ENCODE assay signal across 11 cellular contexts in the genomic region with DNA sequence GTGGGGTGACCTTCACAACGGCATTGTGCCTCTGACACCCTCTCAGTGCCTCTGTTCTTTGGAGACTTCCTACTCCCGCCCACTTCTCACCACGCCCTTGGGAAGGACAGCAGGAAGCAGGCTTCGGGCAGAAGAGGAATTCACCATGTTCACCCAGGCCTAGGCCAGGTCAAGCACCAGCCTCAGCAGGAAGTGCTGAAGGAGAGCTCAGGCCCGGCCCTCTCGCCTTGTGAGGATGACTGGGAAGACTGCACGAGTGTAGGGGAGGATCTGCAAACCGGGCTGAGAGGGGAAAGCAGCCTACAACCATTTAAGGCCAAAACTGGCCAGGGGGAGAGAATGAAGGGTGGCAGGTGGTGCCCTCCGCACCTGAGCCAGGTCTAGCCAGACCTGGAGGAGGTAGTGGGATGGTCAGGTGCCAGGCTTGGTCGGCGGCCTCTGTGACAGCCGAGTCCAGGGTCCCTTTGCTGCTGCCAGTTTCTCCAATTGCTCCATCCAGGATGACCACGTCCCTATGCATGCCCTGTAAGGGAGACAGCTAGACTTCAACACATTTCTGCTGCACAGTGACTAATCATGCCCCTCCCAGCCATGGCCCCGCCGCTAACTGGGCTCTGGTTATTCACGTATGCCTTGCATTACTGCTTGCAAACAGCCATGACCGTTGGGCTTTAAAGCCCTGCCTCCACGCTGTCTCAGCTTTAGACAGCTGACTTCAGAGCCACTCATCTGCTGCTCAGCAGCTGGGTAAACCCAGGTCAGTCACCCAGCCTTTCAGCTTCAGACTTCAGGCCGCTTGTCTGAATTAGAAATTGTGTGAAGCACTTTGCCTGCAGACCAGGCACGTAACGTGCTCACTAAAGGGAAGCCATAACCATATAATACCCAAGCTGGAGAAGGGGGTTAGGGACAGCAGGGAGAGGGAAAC. TPM values are rescaled to one million over a fixed set of nuclear protein-coding genes. Genes with fewer than 3 reads are reported as not detected.
DNase-seq lines count a peak whose midpoint lies in the region; ATAC-seq, FAIRE-seq and TF ChIP-seq lines count a peak whose summit lies in the region.
"Had no signal": no experiment of that assay in that cellular context is flagged by ENCODE, and none has a peak within 500 bp of the region (broad histone marks: within the 10 kb centered on the region; RNA-seq: fewer than 3 reads in every experiment).

No MANE protein-coding gene starts in this region.

- TF ChIP-seq CTCF in 22Rv1 (IDR thresholded peaks at IDR 0.05) = no peak
- TF ChIP-seq CTCF in RWPE2 (IDR thresholded peaks at IDR 0.05; ENCODE audit: poor library complexity, severe bottlenecking) = no peak
- TF ChIP-seq CTCF in fibroblast of villous mesenchyme (IDR thresholded peaks at IDR 0.05; ENCODE audit: insufficient read depth, low read depth, low read length) = no peak
- TF ChIP-seq CTCF in left ventricle myocardium inferior (IDR thresholded peaks at IDR 0.05; ENCODE audit: borderline replicate concordance) = no peak

- peak; percentile 24 for FAIRE-seq in GM12892 (lab: Jason Lieb, UNC)
- FAIRE-seq: endothelial cell of umbilical vein had no signal

- H3K9me3 ChIP-seq in RWPE2 (ENCODE audit: severe bottlenecking) (no peaks in the 10 kb centered on the region), left ventricle myocardium inferior (replicated peaks) (no peaks in the 10 kb centered on the region)
- H3K9me3 ChIP-seq: right atrium auricular region, testis had no signal

- H3K4me1 ChIP-seq in RWPE2 (ENCODE audit: insufficient read depth, poor library complexity, severe bottlenecking) (peaks cover 3% of the 10 kb centered on the region), left ventricle myocardium inferior (peaks cover 6% of the 10 kb centered on the region)
- H3K4me1 ChIP-seq: right atrium auricular region, testis had no signal

- DNase-seq in GM12892 (ENCODE audit: insufficient read length) = no peak
- DNase-seq in RWPE2 (ENCODE audit: low spot score) = no peak
- DNase-seq in fibroblast of villous mesenchyme (ENCODE audit: low read depth) = peak; percentile 64
- DNase-seq in NCI-H2171 (lab: John Stamatoyannopoulos, UW) = no peak
- DNase-seq in left ventricle myocardium inferior = no peak
- DNase-seq: testis had no signal

- H3K27ac ChIP-seq in 22Rv1 = peak overlapping the region; percentile 29; the same call in 1 of the 2 replicates
- H3K27ac ChIP-seq in RWPE2 (ENCODE audit: poor library complexity, severe bottlenecking) = peak overlapping the region; percentile 11
- H3K27ac ChIP-seq in left ventricle myocardium inferior (replicated peaks) = no peak overlapping the region
- H3K27ac ChIP-seq: right atrium auricular region, testis had no signal

- H3K36me3 ChIP-seq in RWPE2 (ENCODE audit: low read depth) (peaks cover 45% of the 10 kb centered on the region), left ventricle myocardium inferior (peaks cover 46% of the 10 kb centered on the region)

- intact Hi-C loops in left ventricle myocardium inferior (cut with micrococcal nuclease) = no loop called here

- ATAC-seq in RWPE2 (ENCODE audit: low read depth) = peak; percentile 72
- ATAC-seq in HG03025 (IDR thresholded peaks at IDR 0.05; ENCODE audit: low FRiP score, unreplicated experiment) = no peak
- no peak for ATAC-seq in GM21423 (IDR thresholded peaks at IDR 0.05; ENCODE audit: unreplicated experiment)

- H3K4me3 ChIP-seq in RWPE2 (ENCODE audit: severe bottlenecking) (no peak overlapping the region), fibroblast of villous mesenchyme (ENCODE audit: low read depth, low read length) (no peak overlapping the region), left ventricle myocardium inferior (no peak overlapping the region)
- H3K4me3 ChIP-seq: right atrium auricular region, testis had no signal

- H3K27me3 ChIP-seq in RWPE2 (ENCODE audit: insufficient read depth, poor library complexity, severe bottlenecking) = no peaks in the 10 kb centered on the region
- H3K27me3 ChIP-seq in left ventricle myocardium inferior (ENCODE audit: low read depth) = no peaks in the 10 kb centered on the region
- H3K27me3 ChIP-seq: right atrium auricular region, testis had no signal

- TF ChIP-seq POLR2A in GM12892 (IDR thresholded peaks at IDR 0.05; ENCODE audit: low read depth, low read length) = no peak; the same call in 1 of the 2 replicates

RNA-seq across cellular contexts. Expression of a gene that starts 8.9 kb away (rescaled TPM):
- polyA plus RNA-seq in GM12892 (2012; ENCODE audit: missing spikeins) = 40.4 TPM
- 21.9 and 26.3 TPM in 2 replicates for total RNA-seq in fibroblast of villous mesenchyme
- total RNA-seq in left ventricle myocardium inferior = 10.0 TPM

RNA-seq across cellular contexts. Expression of a gene that starts 9.2 kb away (rescaled TPM):
- polyA plus RNA-seq in GM12892 (2012; ENCODE audit: missing spikeins) = 16.1 TPM
- total RNA-seq in fibroblast of villous mesenchyme (65.7 and 90.2 TPM in 2 replicates), left ventricle myocardium inferior (27.6 TPM)

RNA-seq across cellular contexts. Expression of a gene that starts 28.1 kb away (rescaled TPM):
- 0.30 TPM for polyA plus RNA-seq in GM12892 (2012; ENCODE audit: missing spikeins)
- 0.43 and 1.3 TPM in 2 replicates for total RNA-seq in fibroblast of villous mesenchyme
- total RNA-seq in left ventricle myocardium inferior = 0.14 TPM

RNA-seq across cellular contexts. Expression of a gene that starts 50.4 kb away (rescaled TPM):
- polyA plus RNA-seq in GM12892 (2012; ENCODE audit: missing spikeins) = 78.8 TPM
- total RNA-seq in fibroblast of villous mesenchyme (193 and 210 TPM in 2 replicates), left ventricle myocardium inferior (54.3 TPM)

RNA-seq across cellular contexts. Expression of a gene that starts 51.5 kb away (rescaled TPM):
- polyA plus RNA-seq in GM12892 (2012; ENCODE audit: missing spikeins) = 29.5 TPM
- 55.3 and 57.3 TPM in 2 replicates for total RNA-seq in fibroblast of villous mesenchyme
- 43.7 TPM for total RNA-seq in left ventricle myocardium inferior
